In genomic region chr17:76379275-76379641, GRCh38 we compare ENCODE assay signal across 29 cellular contexts.
"Had no signal": no experiment of that assay in that cellular context is flagged by ENCODE, and none has a peak within 500 bp of the region (broad histone marks: within the 10 kb centered on the region; RNA-seq: fewer than 3 reads in every experiment).

No MANE protein-coding gene starts in this region.

- H3K27me3 ChIP-seq: adrenal gland, body of pancreas, cardiac muscle cell had no signal

- DNase-seq: activated CD4-positive, alpha-beta T cell treated with anti-CD3 and anti-CD28 coated beads for 4 hours; activated CD4-positive, alpha-beta T cell treated with anti-CD3 and anti-CD28 coated beads, Interleukin-2, amount 50 U/mL, for 4 hours; activated CD8-positive, alpha-beta memory T cell treated with anti-CD3 and anti-CD28 coated beads for 24 hours; activated effector memory CD4-positive, alpha-beta T cell treated with Interleukin-2 at 50 U/mL for 16 hours; activated naive CD4-positive, alpha-beta T cell treated with Interleukin-2 at 50 U/mL for 16 hours; adrenal gland; aorta; body of pancreas; cerebellar nuclear complex; dorsolateral prefrontal cortex; effector memory CD4-positive, alpha-beta T cell; lower lobe of right lung; mucosa of descending colon; stimulated activated CD4-positive, alpha-beta T cell treated with anti-CD3 and anti-CD28 coated beads, Interleukin-12 subunit alpha, Interleukin-12 subunit beta, amount 100 ng/mL, for 4 hours; stimulated activated CD4-positive, alpha-beta T cell treated with anti-CD3 and anti-CD28 coated beads, Interleukin-4, amount 100 ng/mL, for 1 hour; T-helper 1 cell; trophoblast cell; uterus had no signal

- H3K4me3 Mint-ChIP-seq: activated naive CD8-positive, alpha-beta T cell; stimulated activated effector memory CD8-positive, alpha-beta T cell treated with anti-CD3 and anti-CD28 coated beads, Interleukin-12 subunit alpha, Interleukin-12 subunit beta, amount 100 ng/mL, for 72 hours; stimulated activated naive CD8-positive, alpha-beta T cell treated with anti-CD3 and anti-CD28 coated beads, Interleukin-15, Interleukin-2, amounts not matched to agents 100 ng/mL and 50 ng/mL, for 24 hours; T-helper 2 cell treated with Interferon-gamma antibody and Interleukin-4, amounts not matched to agents 5 μg/mL and 100 μg/mL, for 36 hours had no signal

- H3K36me3 ChIP-seq: adrenal gland, cardiac muscle cell, left lung, lower lobe of right lung, thoracic aorta, uterus had no signal

- H3K27ac ChIP-seq: adrenal gland, cardiac muscle cell, coronary artery, dorsolateral prefrontal cortex, left lung, lower lobe of right lung, skin epidermis, thoracic aorta, uterus had no signal

- H3K36me3 Mint-ChIP-seq: activated naive CD8-positive, alpha-beta T cell had no signal

- H3K27ac Mint-ChIP-seq: activated naive CD8-positive, alpha-beta T cell; progenitor cell of endocrine pancreas; stimulated activated effector memory CD8-positive, alpha-beta T cell treated with anti-CD3 and anti-CD28 coated beads, Interleukin-12 subunit alpha, Interleukin-12 subunit beta, amount 100 ng/mL, for 72 hours; stimulated activated naive CD8-positive, alpha-beta T cell treated with anti-CD3 and anti-CD28 coated beads, Interleukin-15, Interleukin-2, amounts not matched to agents 100 ng/mL and 50 ng/mL, for 24 hours; T-helper 2 cell treated with Interferon-gamma antibody and Interleukin-4, amounts not matched to agents 5 μg/mL and 100 μg/mL, for 36 hours had no signal

- H3K9me3 Mint-ChIP-seq: stimulated activated effector memory CD8-positive, alpha-beta T cell treated with anti-CD3 and anti-CD28 coated beads, Interleukin-12 subunit alpha, Interleukin-12 subunit beta, amount 100 ng/mL, for 72 hours; stimulated activated naive CD8-positive, alpha-beta T cell treated with anti-CD3 and anti-CD28 coated beads, Interleukin-15, Interleukin-2, amounts not matched to agents 100 ng/mL and 50 ng/mL, for 24 hours; T-helper 2 cell treated with Interferon-gamma antibody and Interleukin-4, amounts not matched to agents 5 μg/mL and 100 μg/mL, for 36 hours had no signal

- H3K27me3 Mint-ChIP-seq: activated naive CD8-positive, alpha-beta T cell; stimulated activated naive CD8-positive, alpha-beta T cell treated with anti-CD3 and anti-CD28 coated beads, Interleukin-15, Interleukin-2, amounts not matched to agents 100 ng/mL and 50 ng/mL, for 24 hours had no signal

- ATAC-seq: body of pancreas; left lung; lower lobe of right lung; mucosa of descending colon; sciatic nerve; stimulated activated effector memory CD8-positive, alpha-beta T cell treated with anti-CD3 and anti-CD28 coated beads, Interleukin-12 subunit alpha, Interleukin-12 subunit beta, amount 100 ng/mL, for 72 hours had no signal

- H3K4me3 ChIP-seq: adrenal gland, body of pancreas, cardiac muscle cell, coronary artery, dorsolateral prefrontal cortex, left lung, lower lobe of right lung, mucosa of descending colon, skin epidermis, thoracic aorta, uterus had no signal

- H3K9me3 ChIP-seq: adrenal gland, body of pancreas, left lung, lower lobe of right lung, mucosa of descending colon, thoracic aorta, uterus had no signal
